In genomic region chr3:183697123-183697609, GRCh38 we compare ENCODE assay signal across 8 cellular contexts. TPM values are rescaled to one million over a fixed set of nuclear protein-coding genes. Genes with fewer than 3 reads are reported as not detected.
DNase-seq lines count a peak whose midpoint lies in the region; ATAC-seq, FAIRE-seq and TF ChIP-seq lines count a peak whose summit lies in the region.

No MANE protein-coding gene starts in this region.

- no peak for TF ChIP-seq POLR2A in spleen (IDR thresholded peaks at IDR 0.05)

- ATAC-seq in right cardiac atrium: no peak

- intact Hi-C loops in right cardiac atrium (cut with DNase I): loop anchor here in 1 of 4 donors (10.0 kb wide), 1 partner anchor 68 kb away; no protein-coding TSS in a partner anchor
- intact Hi-C loops in spleen (cut with DNase I; ENCODE audit: low total_unique reads): no loop called here

- FAIRE-seq in urothelium cell line (lab: Jason Lieb, UNC): no peak

- no peaks in the 10 kb centered on the region for H3K9me3 ChIP-seq in WERI-Rb-1 (ENCODE audit: severe bottlenecking)
- no peaks in the 10 kb centered on the region for H3K9me3 ChIP-seq in right cardiac atrium (ENCODE audit: control insufficient read depth, low read length)
- H3K9me3 ChIP-seq in spleen: no peaks in the 10 kb centered on the region

- H3K27me3 ChIP-seq in H7 (ENCODE audit: control insufficient read depth, insufficient read depth, low read length) (no peaks in the 10 kb centered on the region), WERI-Rb-1 (ENCODE audit: insufficient read depth, low read depth, severe bottlenecking) (no peaks in the 10 kb centered on the region), right cardiac atrium (ENCODE audit: control insufficient read depth, insufficient read depth) (no peaks in the 10 kb centered on the region), spleen (replicated peaks in 1 of 7) (no peaks in the 10 kb centered on the region)

- no peak for TF ChIP-seq CTCF in WERI-Rb-1 (IDR thresholded peaks at IDR 0.05; ENCODE audit: low read depth, low read length)
- TF ChIP-seq CTCF in spleen (IDR thresholded peaks at IDR 0.05 in 8 of 11, conservative IDR thresholded peaks at IDR 0.05 in 3 of 11): no peak

- H3K36me3 ChIP-seq in H7 (replicated peaks; ENCODE audit: control insufficient read depth, insufficient read depth, low read length) (0 out of 2 replicates have a peak, but pooled peaks cover 1% of the 10 kb centered on the region), WERI-Rb-1 (peaks cover 17% of the 10 kb centered on the region), spleen (peaks cover 0 to 9% (median 0%) of the 10 kb centered on the region in 6 donors)

- peak overlapping the region; percentile 25 for H3K4me3 ChIP-seq in H7 (ENCODE audit: insufficient read depth, low read depth, low read length)
- H3K4me3 ChIP-seq in WERI-Rb-1 (ENCODE audit: low read depth, low read length): peak overlapping the region; percentile 59
- H3K4me3 ChIP-seq in right cardiac atrium (ENCODE audit: low read length): peak overlapping the region; percentile 95
- H3K4me3 ChIP-seq in spleen: peak overlapping the region; percentile 86 to 99 (median 95)

- H3K27ac ChIP-seq in WERI-Rb-1: peak overlapping the region; percentile 36; the same call in 1 of the 2 replicates
- no peak overlapping the region for H3K27ac ChIP-seq in right cardiac atrium (ENCODE audit: low read length)
- H3K27ac ChIP-seq in spleen: peak overlapping the region; percentile 36 to 97 (median 92)

- H3K4me1 ChIP-seq in right cardiac atrium (ENCODE audit: control insufficient read depth, insufficient read depth, low read length) (peaks cover 4% of the 10 kb centered on the region), spleen (peaks cover 12 to 45% (median 27%) of the 10 kb centered on the region in 6 donors)

- 36% methylated on average over 4 of the region's 4 CpGs for WGBS in right cardiac atrium
- 37 to 41% (median 38%) methylated on average over 4 of the region's 4 CpGs for WGBS in spleen, 5 donors

- no peak for DNase-seq in H7
- no peak for DNase-seq in WERI-Rb-1
- DNase-seq in right cardiac atrium: no peak
- DNase-seq in spleen: no peak
- no peak for DNase-seq in SIG-M5 (lab: John Stamatoyannopoulos, UW)
- no peak for DNase-seq in T-helper 9 cell
- no peak for DNase-seq in SK-N-DZ (ENCODE audit: low spot score)
- no peak for DNase-seq in urothelium cell line (ENCODE audit: low spot score)

RNA-seq across cellular contexts. Expression of gene YEATS2, which starts 0.4 kb away (rescaled TPM):
- 46.5 and 58.7 TPM in 2 replicates for total RNA-seq in H7 (2014; rRNA removed; shearing (Covaris generic))
- 10 to 100 TPM; 11.6 to 12.0 (median 11.7) TPM for total RNA-seq in right cardiac atrium
- 6.0 TPM for polyA plus RNA-seq in right cardiac atrium
- total RNA-seq in spleen: 10 to 100 TPM; 20.7 to 33.5 (median 28.7) TPM
- polyA plus RNA-seq in spleen: 1 to 10 TPM; 4.6 to 8.6 (median 5.2) TPM
- polyA plus RNA-seq in SK-N-DZ (2014; cell fraction: cytosol; rRNA removed): 50.2 and 63.6 TPM in 2 replicates
- polyA plus RNA-seq in SK-N-DZ (2014; cell fraction: nucleus; rRNA removed): 60.2 and 75.8 TPM in 2 replicates

Comparison
In these comparisons a context has a peak if more than half of its experiments do, and no peak if none do; other contexts are left out.
1. H3K4me3 ChIP-seq: peak in every context shown above with its lines; median percentile 95 in right cardiac atrium; 95 in spleen; 59 in WERI-Rb-1; 25 in H7.